Comparison of ENCODE assay signal across 22 cellular contexts in the genomic region with DNA sequence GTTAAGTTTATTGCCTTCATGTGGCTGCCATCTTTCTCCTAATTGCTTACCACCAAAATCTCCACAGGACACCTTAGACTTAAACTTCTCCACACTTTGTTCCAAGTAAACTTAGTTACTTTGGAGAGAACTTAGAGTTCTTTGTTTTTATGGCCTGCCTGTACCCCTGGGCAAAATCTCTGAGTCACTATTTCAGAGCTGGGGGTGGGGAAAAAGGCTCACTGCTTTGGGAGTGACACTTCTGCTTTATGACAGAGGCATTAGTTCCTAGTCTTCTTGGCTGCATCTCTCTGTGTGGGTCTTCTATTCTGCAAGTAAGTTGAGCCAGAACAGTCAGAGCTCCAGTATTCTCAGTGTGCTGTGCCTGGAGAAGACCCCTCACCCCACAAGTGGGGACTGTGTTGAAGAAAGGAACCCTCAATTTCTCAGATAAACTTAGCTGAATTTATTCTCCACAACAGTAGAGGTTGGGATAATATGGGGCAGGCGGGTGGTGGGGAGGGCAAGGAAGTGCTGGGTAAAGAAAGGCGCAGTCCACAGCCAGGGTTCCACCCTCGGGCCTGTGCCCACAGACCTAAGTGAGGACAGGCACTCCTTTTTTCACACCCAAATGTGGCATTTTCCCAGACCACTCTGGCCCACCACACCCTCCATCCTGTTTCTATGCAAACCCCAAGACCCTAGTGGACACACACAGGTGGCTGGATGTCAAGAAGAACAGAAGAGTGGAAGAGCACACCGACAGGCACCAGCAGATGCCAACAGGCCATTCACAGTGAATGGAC.
A peak's percentile ranks its signal among the peaks of the same experiment; 100 is the strongest.
DNase-seq lines count a peak whose midpoint lies in the region; FAIRE-seq and TF ChIP-seq lines count a peak whose summit lies in the region.
"Had no signal": no experiment of that assay in that cellular context is flagged by ENCODE, and none has a peak within 500 bp of the region (broad histone marks: within the 10 kb centered on the region; RNA-seq: fewer than 3 reads in every experiment).

No MANE protein-coding gene starts in this region.

- FAIRE-seq in bronchial epithelial cell (lab: Jason Lieb, UNC) = no peak
- FAIRE-seq: RCC 7860 had no signal

- no peaks in the 10 kb centered on the region for H3K36me3 ChIP-seq in bronchial epithelial cell (ENCODE audit: control insufficient read depth, insufficient read depth, low read length)
- H3K36me3 ChIP-seq: ascending aorta, esophagus muscularis mucosa, ovary, right lobe of liver, tibial artery had no signal

- no peak for TF ChIP-seq CTCF in bronchial epithelial cell (IDR thresholded peaks at IDR 0.05; ENCODE audit: insufficient read depth, low read length, severe bottlenecking)

- DNase-seq in KG1 (lab: John Stamatoyannopoulos, UW) = peak; percentile 11
- DNase-seq in OCI-M1 (lab: John Stamatoyannopoulos, UW) = peak; percentile 87
- peak; percentile 43 for DNase-seq in bronchial epithelial cell (ENCODE audit: low read depth)
- peak; percentile 8 for DNase-seq in skeletal muscle cell (ENCODE audit: low read depth)
- no peak for DNase-seq in cerebellar cortex (ENCODE audit: low spot score)
- DNase-seq in activated CD4-positive, alpha-beta T cell treated with anti-CD3 and anti-CD28 coated beads for 1 hour = no peak
- no peak for DNase-seq in effector CD8-positive, alpha-beta T cell (lab: John Stamatoyannopoulos, UW)
- DNase-seq: activated CD4-positive, alpha-beta T cell treated with anti-CD3 and anti-CD28 coated beads for 48 hours; activated CD8-positive, alpha-beta memory T cell treated with anti-CD3 and anti-CD28 coated beads, Interleukin-2, amount 10 ng/mL, durations not matched to agents 7 days and 5 days; CD4-positive, alpha-beta memory T cell; DMS53; effector CD4-positive, alpha-beta T cell; naive B cell; NCI-H2029; NCI-H226; ovary; right lobe of liver; stimulated activated naive CD4-positive, alpha-beta T cell had no signal

- H3K27me3 ChIP-seq in bronchial epithelial cell (ENCODE audit: control insufficient read depth, insufficient read depth, low read length) = no peaks in the 10 kb centered on the region
- H3K27me3 ChIP-seq: ascending aorta, esophagus muscularis mucosa, ovary, right lobe of liver, tibial artery had no signal

- H3K4me3 ChIP-seq in bronchial epithelial cell (ENCODE audit: low read depth, low read length) (no peak overlapping the region), skeletal muscle cell (ENCODE audit: low read depth, low read length) (no peak overlapping the region)
- H3K4me3 ChIP-seq: ascending aorta, esophagus muscularis mucosa, ovary, right lobe of liver, tibial artery had no signal

Comparison
In these comparisons a context has a peak if more than half of its experiments do, and no peak if none do; other contexts are left out.
1. DNase-seq: peak in KG1 (single experiment), OCI-M1 (single experiment), bronchial epithelial cell (single experiment) and skeletal muscle cell (single experiment); none in cerebellar cortex (single experiment), activated CD4-positive, alpha-beta T cell treated with anti-CD3 and anti-CD28 coated beads for 1 hour (single experiment) and effector CD8-positive, alpha-beta T cell (single experiment).